ENCODE assay signal across 1 cellular context in genomic region chr10:103593022-103593570, GRCh38.
TF ChIP-seq lines count a peak whose summit lies in the region.

No MANE protein-coding gene starts in this region.

TF ChIP-seq in GM23338, 12 proteins besides CTCF, POLR2A, EP300 and RAD21:
- TF ChIP-seq ZNF462 (CRISPR knock-in tag; IDR thresholded peaks at IDR 0.05) = no peak
- TF ChIP-seq STAT1 (IDR thresholded peaks at IDR 0.05; ENCODE audit: unreplicated experiment) = no peak
- TF ChIP-seq ZNF114 (CRISPR knock-in tag; IDR thresholded peaks at IDR 0.05) = no peak
